Comparison of ENCODE assay signal across 17 cellular contexts in the genomic region with DNA sequence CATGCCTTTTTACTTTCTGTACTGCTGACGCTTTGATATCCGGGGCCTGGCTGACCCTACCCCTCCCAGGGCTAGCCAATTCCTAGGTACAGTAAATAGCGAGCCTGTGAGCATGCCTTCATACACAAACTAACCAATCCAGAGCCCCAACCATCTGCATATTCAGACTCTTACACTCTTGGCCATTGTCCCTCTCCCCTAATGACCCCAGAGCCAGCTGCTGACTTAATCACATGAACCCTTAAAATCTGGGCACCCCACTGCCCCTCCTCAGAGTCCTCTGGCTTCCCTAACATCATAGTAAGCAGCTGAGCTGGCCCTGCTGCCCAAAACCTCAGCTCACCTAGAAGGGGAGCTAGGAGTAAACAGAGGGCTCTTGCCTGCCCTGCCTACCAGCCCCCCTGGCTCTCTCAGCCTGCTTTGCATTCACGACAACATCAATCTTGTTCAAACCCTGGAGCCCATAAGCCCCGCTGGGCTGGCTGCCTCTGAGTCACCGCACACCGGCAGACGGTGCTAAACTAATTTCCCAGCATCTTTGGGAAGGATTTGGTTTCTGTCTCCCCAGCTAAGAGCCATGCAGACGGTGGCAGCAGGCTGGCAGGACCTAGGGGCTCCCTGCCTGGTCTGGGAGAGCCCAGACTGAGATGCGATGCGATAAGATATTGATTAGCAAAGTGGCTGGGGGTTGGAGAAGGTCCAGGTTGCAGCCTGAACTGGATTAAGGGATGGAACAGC.
A peak's percentile ranks its signal among the peaks of the same experiment; 100 is the strongest.
DNase-seq lines count a peak whose midpoint lies in the region; ATAC-seq, FAIRE-seq and TF ChIP-seq lines count a peak whose summit lies in the region.
"Had no signal": no experiment of that assay in that cellular context is flagged by ENCODE, and none has a peak within 500 bp of the region (broad histone marks: within the 10 kb centered on the region; RNA-seq: fewer than 3 reads in every experiment).

No MANE protein-coding gene starts in this region.

- DNase-seq in D721Med (ENCODE audit: insufficient read length, low spot score) (peak; percentile 53), HTR-8/SVneo (ENCODE audit: insufficient read length, low spot score) (peak; percentile 18), RPMI8226 (peak; percentile 30), left lung (peak in 1 of 2 donors; percentile 74), brain microvascular endothelial cell (no peak), hepatic stellate cell (ENCODE audit: low spot score) (no peak), DMS53 (lab: John Stamatoyannopoulos, UW) (no peak), HK-2 (ENCODE audit: unreplicated experiment) (no peak)
- DNase-seq: GF-D8; Karpas-422; NCI-H226; right lobe of liver; stimulated activated CD4-positive, alpha-beta T cell treated with anti-CD3 and anti-CD28 coated beads, Interleukin-4, amount 100 ng/mL, for 4 hours; stimulated activated naive CD8-positive, alpha-beta T cell treated with anti-CD3 and anti-CD28 coated beads, Interleukin-15, Interleukin-2, amounts not matched to agents 100 U/mL and 50 U/mL, for 24 hours had no signal

- FAIRE-seq in D721Med (lab: Jason Lieb, UNC) (no peak), HTR-8/SVneo (lab: Jason Lieb, UNC) (no peak)

- intact Hi-C loops in left lung (cut with DNase I): no loop called here

- H3K4me3 ChIP-seq in left lung: no peak overlapping the region
- H3K4me3 ChIP-seq in brain microvascular endothelial cell (ENCODE audit: low read depth, low read length): no peak overlapping the region
- H3K4me3 ChIP-seq: BLaER1, esophagus muscularis mucosa, right lobe of liver had no signal

- H3K27me3 ChIP-seq in left lung: peaks cover 0 to 10% of the 10 kb centered on the region in 2 donors
- H3K27me3 ChIP-seq in brain microvascular endothelial cell (replicated peaks): no peaks in the 10 kb centered on the region
- H3K27me3 ChIP-seq: BLaER1, right lobe of liver had no signal

- ATAC-seq in left lung: peak; percentile 16
- ATAC-seq: right lobe of liver; Right ventricle myocardium inferior; stimulated activated naive CD8-positive, alpha-beta T cell treated with anti-CD3 and anti-CD28 coated beads, Interleukin-15, Interleukin-2, amounts not matched to agents 100 U/mL and 50 U/mL, for 24 hours had no signal

- H3K9me3 ChIP-seq in left lung: no peaks in the 10 kb centered on the region
- H3K9me3 ChIP-seq: BLaER1, right lobe of liver had no signal

- H3K27ac ChIP-seq in left lung: no peak overlapping the region
- H3K27ac ChIP-seq in brain microvascular endothelial cell: no peak overlapping the region
- H3K27ac ChIP-seq: BLaER1, esophagus muscularis mucosa, right lobe of liver had no signal

- H3K36me3 ChIP-seq in left lung (no peaks in the 10 kb centered on the region), brain microvascular endothelial cell (replicated peaks) (no peaks in the 10 kb centered on the region)
- H3K36me3 ChIP-seq: BLaER1, esophagus muscularis mucosa, right lobe of liver had no signal

- TF ChIP-seq CTCF in D721Med (IDR thresholded peaks at IDR 0.05; ENCODE audit: insufficient read depth, missing control alignments) (no peak), left lung (IDR thresholded peaks at IDR 0.05) (no peak), brain microvascular endothelial cell (IDR thresholded peaks at IDR 0.05; ENCODE audit: low read depth, low read length, missing control alignments) (no peak)

- peaks cover 0 to 8% of the 10 kb centered on the region in 2 donors for H3K4me1 ChIP-seq in left lung
- H3K4me1 ChIP-seq: right lobe of liver had no signal

- in situ Hi-C loops in brain microvascular endothelial cell (cut with HindIII; ENCODE audit: low pct_ligation_motif_present, low sequenced_read_pairs): no loop called here

Comparison
In these comparisons a context has a peak if more than half of its experiments do, and no peak if none do; other contexts are left out.
1. DNase-seq: peak in D721Med (single experiment), HTR-8/SVneo (single experiment) and RPMI8226 (single experiment); none in brain microvascular endothelial cell (single experiment), hepatic stellate cell (single experiment), DMS53 (single experiment) and HK-2 (single experiment).